In the genomic region with DNA sequence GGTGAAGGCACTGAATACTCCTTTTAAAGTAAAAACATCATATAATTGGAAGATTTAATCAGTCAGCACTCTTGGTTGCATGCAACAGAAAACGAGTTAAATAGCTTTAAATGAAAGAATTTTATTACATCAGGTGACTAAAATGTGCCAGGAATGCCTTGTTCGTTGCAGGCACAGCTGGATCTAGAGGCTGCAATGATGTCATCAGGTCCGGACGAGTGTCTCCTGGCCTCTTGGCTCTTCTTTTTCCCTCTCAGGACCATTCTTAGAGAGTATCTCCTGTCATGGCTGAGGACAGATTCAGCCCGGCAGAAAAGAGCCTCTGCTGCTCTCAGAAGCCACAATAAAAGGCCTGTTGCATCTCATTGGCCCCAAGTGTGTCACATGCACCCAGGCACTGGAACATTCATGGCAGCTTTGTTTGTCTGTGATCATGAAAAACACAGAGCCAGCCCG, we compare ENCODE assay signal across 10 cellular contexts.
A peak's percentile ranks its signal among the peaks of the same experiment; 100 is the strongest.
DNase-seq lines count a peak whose midpoint lies in the region; FAIRE-seq and TF ChIP-seq lines count a peak whose summit lies in the region.
"Had no signal": no experiment of that assay in that cellular context is flagged by ENCODE, and none has a peak within 500 bp of the region (broad histone marks: within the 10 kb centered on the region; RNA-seq: fewer than 3 reads in every experiment).

No MANE protein-coding gene starts in this region.

- DNase-seq in AG10803 (ENCODE audit: low read depth) (peak; percentile 82), RCC 7860 (ENCODE audit: low spot score) (peak; percentile 72), fibroblast of gingiva (ENCODE audit: low read depth) (peak; percentile 51), nephron progenitor cell (no peak), NCI-H748 treated with DMSO at 0.1 percent for 48 hours (lab: John Stamatoyannopoulos, UW) (no peak), iPS-NIHi7 (ENCODE audit: extremely low spot score) (no peak), occipital lobe (lab: John Stamatoyannopoulos, UW) (no peak)
- DNase-seq in activated naive CD4-positive, alpha-beta T cell treated with anti-CD3 and anti-CD28 coated beads, Interleukin-2, amount 50 U/mL, for 16 hours, result no peak

- peak overlapping the region; percentile 6 for H3K4me3 Mint-ChIP-seq in nephron progenitor cell
- H3K4me3 Mint-ChIP-seq: central memory CD8-positive, alpha-beta T cell had no signal

- peaks cover 10% of the 10 kb centered on the region for H3K27me3 Mint-ChIP-seq in nephron progenitor cell (ENCODE audit: low read depth, poor library complexity)

- no peaks in the 10 kb centered on the region for H3K36me3 Mint-ChIP-seq in nephron progenitor cell (ENCODE audit: low read depth)

- peak overlapping the region; percentile 73 for H3K27ac Mint-ChIP-seq in nephron progenitor cell

- peaks cover 35% of the 10 kb centered on the region for H3K4me1 Mint-ChIP-seq in nephron progenitor cell
- H3K4me1 Mint-ChIP-seq: central memory CD8-positive, alpha-beta T cell had no signal

- no peak overlapping the region for H3K4me3 ChIP-seq in AG10803 (ENCODE audit: low read length)

- H3K9me3 Mint-ChIP-seq in nephron progenitor cell, result peaks cover 10% of the 10 kb centered on the region
- H3K9me3 Mint-ChIP-seq: central memory CD8-positive, alpha-beta T cell had no signal

- no peak for FAIRE-seq in RCC 7860 (lab: Jason Lieb, UNC)
- FAIRE-seq: GM18507 had no signal

- TF ChIP-seq CTCF in AG10803 (conservative IDR thresholded peaks at IDR 0.05; ENCODE audit: low read length), result no peak
- no peak for TF ChIP-seq CTCF in nephron progenitor cell (IDR thresholded peaks at IDR 0.05)

Comparison
In these comparisons a context has a peak if more than half of its experiments do, and no peak if none do; other contexts are left out.
1. DNase-seq: peak in AG10803 (single experiment), RCC 7860 (single experiment) and fibroblast of gingiva (single experiment); none in nephron progenitor cell (single experiment), NCI-H748 treated with DMSO at 0.1 percent for 48 hours (single experiment), activated naive CD4-positive, alpha-beta T cell treated with anti-CD3 and anti-CD28 coated beads, Interleukin-2, amount 50 U/mL, for 16 hours (single experiment), iPS-NIHi7 (single experiment) and occipital lobe (single experiment).